ENCODE assay signal across 7 cellular contexts in the genomic region with DNA sequence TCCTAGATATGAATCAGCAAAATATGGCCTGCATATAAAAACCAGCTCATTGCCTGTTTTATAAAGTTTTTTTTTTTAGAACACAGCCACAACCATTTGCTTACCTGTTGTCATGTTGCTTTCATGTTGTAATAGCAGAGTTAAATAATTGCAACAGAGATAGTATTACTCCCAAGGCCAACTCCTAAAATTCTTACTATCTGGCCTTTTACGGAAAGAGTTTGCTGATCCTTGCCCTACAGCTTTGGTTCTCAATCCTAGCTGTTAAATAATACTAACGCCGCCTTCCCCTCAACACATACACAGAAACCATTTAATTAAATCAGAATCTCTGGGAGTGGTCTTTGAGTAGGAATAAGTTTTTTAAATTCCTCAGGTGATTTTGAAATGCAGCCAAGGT.
"Had no signal": no experiment of that assay in that cellular context is flagged by ENCODE, and none has a peak within 500 bp of the region (broad histone marks: within the 10 kb centered on the region; RNA-seq: fewer than 3 reads in every experiment).

No MANE protein-coding gene starts in this region.

- ATAC-seq: GM12878 had no signal

- DNase-seq: GDM1, GF-D8 had no signal

- H3K4me3 ChIP-seq: GM12878 had no signal

- FAIRE-seq: GM12878, GM12891, GM12892, GM18507, GM19239 had no signal
